ENCODE assay signal across 32 cellular contexts in genomic region chr5:147756566-147756965, GRCh38. TPM values are rescaled to one million over a fixed set of nuclear protein-coding genes. Genes with fewer than 3 reads are reported as not detected.
DNase-seq lines count a peak whose midpoint lies in the region; ATAC-seq and TF ChIP-seq lines count a peak whose summit lies in the region.
"Had no signal": no experiment of that assay in that cellular context is flagged by ENCODE, and none has a peak within 500 bp of the region (broad histone marks: within the 10 kb centered on the region; RNA-seq: fewer than 3 reads in every experiment).

No MANE protein-coding gene starts in this region.

- no peak overlapping the region for H3K4me3 Mint-ChIP-seq in MCF 10A (ENCODE audit: unreplicated experiment)
- H3K4me3 Mint-ChIP-seq: activated CD4-positive, alpha-beta memory T cell treated with anti-CD3 and anti-CD28 coated beads for 36 hours; activated naive CD4-positive, alpha-beta T cell treated with anti-CD3 and anti-CD28 coated beads, Interleukin-2, amount 50 U/mL, for 24 hours; activated T-helper 17 cell treated with anti-CD3 and anti-CD28 coated beads, Interleukin-2, amount 50 U/mL, for 72 hours; CD8-positive, alpha-beta T cell; effector memory CD8-positive, alpha-beta T cell; neural crest cell; T-helper 1 cell treated with Interleukin-12 subunit alpha and Interleukin-12 subunit beta and Interleukin-4 antibody, amounts not matched to agents 30 μg/mL and 1 μg/mL, for 36 hours had no signal

- H3K27ac Mint-ChIP-seq in MCF 10A (ENCODE audit: low read depth, unreplicated experiment): no peak overlapping the region
- H3K27ac Mint-ChIP-seq: activated CD4-positive, alpha-beta memory T cell treated with anti-CD3 and anti-CD28 coated beads for 36 hours; activated naive CD4-positive, alpha-beta T cell treated with anti-CD3 and anti-CD28 coated beads, Interleukin-2, amount 50 U/mL, for 24 hours; activated T-helper 17 cell treated with anti-CD3 and anti-CD28 coated beads, Interleukin-2, amount 50 U/mL, for 72 hours; CD8-positive, alpha-beta T cell; effector memory CD8-positive, alpha-beta T cell; T-helper 1 cell treated with Interleukin-12 subunit alpha and Interleukin-12 subunit beta and Interleukin-4 antibody, amounts not matched to agents 30 μg/mL and 1 μg/mL, for 36 hours had no signal

- DNase-seq in NCI-H2196 (lab: John Stamatoyannopoulos, UW; ENCODE audit: unreplicated experiment) (peak; percentile 14), NCI-H2196 treated with DMSO at 0.1 percent for 48 hours (lab: John Stamatoyannopoulos, UW; ENCODE audit: unreplicated experiment) (no peak), NCI-H1694 (lab: John Stamatoyannopoulos, UW) (peak; percentile 49), RPMI8226 (peak; percentile 77), mucosa of descending colon (peak in 1 of 3 donors; percentile 7), MCF 10A (ENCODE audit: unreplicated experiment) (no peak), NCI-H446 treated with DMSO at 0.1 percent for 48 hours (lab: John Stamatoyannopoulos, UW) (no peak)
- DNase-seq: activated CD4-positive, alpha-beta memory T cell treated with anti-CD3 and anti-CD28 coated beads for 36 hours; activated CD4-positive, CD25-positive, alpha-beta regulatory T cell treated with anti-CD3 and anti-CD28 coated beads, Interleukin-2, amount 50 U/mL, for 72 hours; activated CD8-positive, alpha-beta memory T cell treated with anti-CD3 and anti-CD28 coated beads, Interleukin-2, amount 50 U/mL, for 48 hours; amygdala; CD8-positive, alpha-beta T cell; colonic mucosa; effector memory CD8-positive, alpha-beta T cell; foreskin fibroblast; GF-D8; heart right ventricle; left cardiac atrium; mammary epithelial cell; NCI-H1105 treated with DMSO at 0.1 percent for 48 hours; NCI-H226; stimulated activated CD4-positive, alpha-beta T cell treated with anti-CD3 and anti-CD28 coated beads, Interleukin-2, amount 100 ng/mL, for 48 hours; transverse colon had no signal

- H3K9me3 Mint-ChIP-seq in MCF 10A (ENCODE audit: unreplicated experiment): no peaks in the 10 kb centered on the region
- H3K9me3 Mint-ChIP-seq: activated CD4-positive, alpha-beta memory T cell treated with anti-CD3 and anti-CD28 coated beads for 36 hours; activated naive CD4-positive, alpha-beta T cell treated with anti-CD3 and anti-CD28 coated beads, Interleukin-2, amount 50 U/mL, for 24 hours; activated T-helper 17 cell treated with anti-CD3 and anti-CD28 coated beads, Interleukin-2, amount 50 U/mL, for 72 hours; CD8-positive, alpha-beta T cell; effector memory CD8-positive, alpha-beta T cell; neural crest cell; T-helper 1 cell treated with Interleukin-12 subunit alpha and Interleukin-12 subunit beta and Interleukin-4 antibody, amounts not matched to agents 30 μg/mL and 1 μg/mL, for 36 hours had no signal

- no peaks in the 10 kb centered on the region for H3K36me3 ChIP-seq in mucosa of descending colon (ENCODE audit: low read depth)
- H3K36me3 ChIP-seq: breast epithelium, colonic mucosa, heart right ventricle, right atrium auricular region, transverse colon had no signal

- POLR2A ChIA-PET in MCF 10A (lab: Yijun Ruan, JAX): interaction anchor here (0.6 to 0.9 kb wide), 2 partner anchors 41 to 105 kb away, joined by 3 read pairs; no protein-coding TSS in a partner anchor

- H3K27me3 Mint-ChIP-seq in MCF 10A (ENCODE audit: insufficient read depth, unreplicated experiment): no peaks in the 10 kb centered on the region
- H3K27me3 Mint-ChIP-seq: activated CD4-positive, alpha-beta memory T cell treated with anti-CD3 and anti-CD28 coated beads for 36 hours; activated T-helper 17 cell treated with anti-CD3 and anti-CD28 coated beads, Interleukin-2, amount 50 U/mL, for 72 hours; effector memory CD8-positive, alpha-beta T cell had no signal

- TF ChIP-seq CTCF in mucosa of descending colon (IDR thresholded peaks at IDR 0.05): no peak
- TF ChIP-seq CTCF in MCF 10A (IDR thresholded peaks at IDR 0.05; ENCODE audit: unreplicated experiment): no peak

- BruUV-seq in MCF 10A (replicated peaks; lab: Mats Ljungman, UMichigan): no TSS peak

- CTCF ChIA-PET in MCF 10A (lab: Yijun Ruan, JAX): no interaction called here

- intact Hi-C loops in mucosa of descending colon (cut with DNase I, micrococcal nuclease): no loop called here
- intact Hi-C loops in MCF 10A (cut with micrococcal nuclease): no loop called here

- peak; percentile 75 for ATAC-seq in mucosa of descending colon
- no peak for ATAC-seq in HG03457 (IDR thresholded peaks at IDR 0.05; ENCODE audit: unreplicated experiment)
- ATAC-seq: activated T-helper 17 cell treated with anti-CD3 and anti-CD28 coated beads, Interleukin-2, amount 50 U/mL, for 72 hours; CD8-positive, alpha-beta T cell; effector memory CD8-positive, alpha-beta T cell; esophagus mucosa; heart right ventricle; left cardiac atrium had no signal

- H3K4me1 ChIP-seq in mucosa of descending colon (ENCODE audit: low read depth): no peaks in the 10 kb centered on the region
- H3K4me1 ChIP-seq: breast epithelium, colonic mucosa, heart right ventricle, parathyroid adenoma, right atrium auricular region, transverse colon had no signal

- no peaks in the 10 kb centered on the region for H3K9me3 ChIP-seq in mucosa of descending colon
- H3K9me3 ChIP-seq: breast epithelium, colonic mucosa, heart right ventricle, right atrium auricular region, transverse colon had no signal

- no peaks in the 10 kb centered on the region for H3K36me3 Mint-ChIP-seq in MCF 10A (ENCODE audit: insufficient read depth, unreplicated experiment)
- H3K36me3 Mint-ChIP-seq: activated CD4-positive, alpha-beta memory T cell treated with anti-CD3 and anti-CD28 coated beads for 36 hours; activated naive CD4-positive, alpha-beta T cell treated with anti-CD3 and anti-CD28 coated beads, Interleukin-2, amount 50 U/mL, for 24 hours had no signal

- H3K4me1 Mint-ChIP-seq in MCF 10A (ENCODE audit: insufficient read depth, unreplicated experiment): peaks cover 5% of the 10 kb centered on the region
- H3K4me1 Mint-ChIP-seq: activated naive CD4-positive, alpha-beta T cell treated with anti-CD3 and anti-CD28 coated beads, Interleukin-2, amount 50 U/mL, for 24 hours; activated T-helper 17 cell treated with anti-CD3 and anti-CD28 coated beads, Interleukin-2, amount 50 U/mL, for 72 hours had no signal

- no peak overlapping the region for H3K4me3 ChIP-seq in mucosa of descending colon
- H3K4me3 ChIP-seq: breast epithelium, colonic mucosa, heart right ventricle, right atrium auricular region, transverse colon had no signal

RNA-seq across cellular contexts. Expression of gene JAKMIP2, which starts 26.0 kb away (rescaled TPM):
- 1 to 10 TPM in 2 of 3 donors, under 1 TPM in 1; 0.90 to 9.0 (median 2.0) TPM for total RNA-seq in mucosa of descending colon
- total RNA-seq in MCF 10A (2022): not detected in 2 replicates

Comparison
In these comparisons a context has a peak if more than half of its experiments do, and no peak if none do; other contexts are left out.
1. DNase-seq: peak in NCI-H2196 (single experiment), NCI-H1694 (single experiment) and RPMI8226 (single experiment); none in NCI-H2196 treated with DMSO at 0.1 percent for 48 hours (single experiment), MCF 10A (single experiment) and NCI-H446 treated with DMSO at 0.1 percent for 48 hours (single experiment).